In the genomic region with DNA sequence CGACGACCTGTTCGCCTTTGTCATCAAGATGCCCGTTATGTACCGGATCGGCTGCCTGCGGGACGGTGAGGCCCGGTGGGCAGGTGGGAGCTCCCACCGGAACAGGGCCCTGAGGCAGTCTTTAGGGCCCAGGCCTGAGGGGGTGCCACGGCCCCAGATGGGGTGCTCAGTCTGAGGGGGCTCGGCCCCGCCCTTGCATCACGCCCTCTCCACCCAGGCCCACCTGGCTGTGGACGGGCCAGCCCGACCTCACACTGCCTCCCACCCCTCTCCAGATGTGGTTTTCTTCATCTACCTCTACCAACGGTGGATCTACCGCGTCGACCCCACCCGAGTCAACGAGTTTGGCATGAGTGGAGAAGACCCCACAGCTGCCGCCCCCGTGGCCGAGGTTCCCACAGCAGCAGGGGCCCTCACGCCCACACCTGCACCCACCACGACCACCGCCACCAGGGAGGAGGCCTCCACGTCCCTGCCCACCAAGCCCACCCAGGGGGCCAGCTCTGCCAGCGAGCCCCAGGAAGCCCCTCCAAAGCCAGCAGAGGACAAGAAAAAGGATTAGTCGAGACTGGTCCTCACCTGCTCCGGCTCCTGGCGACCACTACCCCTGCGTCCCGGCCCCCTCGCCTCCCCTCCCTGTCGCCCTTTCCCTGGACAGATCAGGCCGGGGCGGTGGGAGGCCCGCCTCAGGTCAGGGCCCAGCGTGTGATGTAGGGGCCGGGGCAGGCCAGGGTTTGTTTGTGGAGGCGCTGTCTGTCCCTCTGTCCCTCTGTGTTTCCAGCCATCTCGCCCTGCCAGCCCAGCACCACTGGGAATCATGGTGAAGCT, we compare ENCODE assay signal across 17 cellular contexts. TPM values are rescaled to one million over a fixed set of nuclear protein-coding genes. Genes with fewer than 3 reads are reported as not detected.
DNase-seq lines count a peak whose midpoint lies in the region; ATAC-seq, FAIRE-seq and TF ChIP-seq lines count a peak whose summit lies in the region.
"Had no signal": no experiment of that assay in that cellular context is flagged by ENCODE, and none has a peak within 500 bp of the region (broad histone marks: within the 10 kb centered on the region; RNA-seq: fewer than 3 reads in every experiment).

No MANE protein-coding gene starts in this region.

- DNase-seq in Calu3 (no peak), PC-3 (no peak), endothelial cell of umbilical vein (ENCODE audit: low read depth, low spot score) (no peak), HCEC 1CT (no peak), CD14-positive monocyte (ENCODE audit: low spot score) (no peak), globus pallidus (ENCODE audit: low spot score) (no peak)
- DNase-seq in stimulated activated naive B cell treated with anti-CD40 and anti-IgM and Interleukin-4, amounts not matched to agents 10 μg/mL and 1 μg/mL and 100 μg/mL, for 72 hours: no peak
- DNase-seq: CD8-positive, alpha-beta memory T cell; DMS79 treated with DMSO at 0.1 percent for 48 hours; EL; GDM1 had no signal

- H3K9me1 ChIP-seq in endothelial cell of umbilical vein (replicated peaks; ENCODE audit: control insufficient read depth, extremely low read depth, insufficient read depth, low read length): no peaks in the 10 kb centered on the region

- CTCF ChIA-PET in Calu3 (lab: Charles Lee): no interaction called here
- CTCF ChIA-PET in PC-3 (lab: Charles Lee): no interaction called here
- CTCF ChIA-PET in endothelial cell of umbilical vein (lab: Charles Lee): interaction anchor here (0.5 kb wide), 1 partner anchor 48 kb away, joined by 3 read pairs; no protein-coding TSS in a partner anchor

- H3F3A ChIP-seq in PC-3 (ENCODE audit: low read length, unreplicated experiment): no peaks in the 10 kb centered on the region

- FAIRE-seq in endothelial cell of umbilical vein (lab: Jason Lieb, UNC): no peak
- FAIRE-seq: A549, GM12892, GM19239 had no signal

- POLR2A ChIA-PET in PC-3 (lab: Charles Lee; ENCODE audit: unreplicated experiment): no interaction called here
- POLR2A ChIA-PET in endothelial cell of umbilical vein (lab: Charles Lee): no interaction called here

- H3K4me3 ChIP-seq in PC-3 (ENCODE audit: low read length) (no peak overlapping the region), endothelial cell of umbilical vein (replicated peaks in 1 of 3; ENCODE audit: insufficient read depth in 1 of 3, low read depth in 1 of 3, low read length in 3 of 3) (no peak overlapping the region)
- H3K4me3 ChIP-seq: A549 had no signal

- peaks cover 6% of the 10 kb centered on the region for H3K4me1 Mint-ChIP-seq in Calu3 (ENCODE audit: low read depth, unreplicated experiment)
- peaks cover 5 to 13% of the 10 kb centered on the region in 2 donors for H3K4me1 Mint-ChIP-seq in stimulated activated naive B cell treated with anti-CD40 and anti-IgM and Interleukin-4, amounts not matched to agents 10 μg/mL and 1 μg/mL and 100 μg/mL, for 72 hours
- H3K4me1 Mint-ChIP-seq in CD14-positive monocyte: no peaks in the 10 kb centered on the region
- H3K4me1 Mint-ChIP-seq: CD8-positive, alpha-beta memory T cell had no signal

- H3K4me1 ChIP-seq in PC-3 (ENCODE audit: insufficient read depth, low read length): no peaks in the 10 kb centered on the region
- no peaks in the 10 kb centered on the region for H3K4me1 ChIP-seq in endothelial cell of umbilical vein (ENCODE audit: control insufficient read depth, extremely low read depth, insufficient read depth, low read length)
- H3K4me1 ChIP-seq: A549 had no signal

- dilution Hi-C loops in endothelial cell of umbilical vein (cut with MboI; ENCODE audit: extremely low pct_ligation_motif_present, low sequenced_read_pairs): no loop called here

- no peaks in the 10 kb centered on the region for H3K9me2 ChIP-seq in PC-3 (replicated peaks; ENCODE audit: low read length)

- TF ChIP-seq POLR2A in endothelial cell of umbilical vein (IDR thresholded peaks at IDR 0.05; ENCODE audit: low read depth, low read length): no peak

- peaks cover 36% of the 10 kb centered on the region for H3K36me3 Mint-ChIP-seq in Calu3 (ENCODE audit: insufficient read depth, unreplicated experiment)
- H3K36me3 Mint-ChIP-seq in stimulated activated naive B cell treated with anti-CD40 and anti-IgM and Interleukin-4, amounts not matched to agents 10 μg/mL and 1 μg/mL and 100 μg/mL, for 72 hours: peaks cover 26 to 44% of the 10 kb centered on the region in 2 donors
- peaks cover 40 to 55% of the 10 kb centered on the region in 2 donors for H3K36me3 Mint-ChIP-seq in CD14-positive monocyte

- BruUV-seq in Calu3 (replicated peaks; lab: Mats Ljungman, UMichigan): TSS peak; percentile 79
- BruUV-seq in PC-3 (replicated peaks; lab: Mats Ljungman, UMichigan): TSS peak; percentile 43
- BruUV-seq in endothelial cell of umbilical vein (replicated peaks; lab: Mats Ljungman, UMichigan): TSS peak; percentile 44

- H3K9me3 ChIP-seq in PC-3 (ENCODE audit: low read length): no peaks in the 10 kb centered on the region
- H3K9me3 ChIP-seq in endothelial cell of umbilical vein (replicated peaks; ENCODE audit: control insufficient read depth, insufficient read depth, low read length): no peaks in the 10 kb centered on the region
- H3K9me3 ChIP-seq: A549 had no signal

- ATAC-seq in PC-3: no peak
- no peak for ATAC-seq in stimulated activated naive B cell treated with anti-CD40 and anti-IgM and Interleukin-4, amounts not matched to agents 10 μg/mL and 1 μg/mL and 100 μg/mL, for 72 hours (replicated peaks)
- ATAC-seq: A549 had no signal

- intact Hi-C loops in Calu3 (cut with micrococcal nuclease; ENCODE audit: unreplicated experiment) (no loop called here), PC-3 (cut with micrococcal nuclease) (no loop called here), endothelial cell of umbilical vein (cut with micrococcal nuclease) (no loop called here), CD14-positive monocyte (cut with micrococcal nuclease) (loop anchor here in 1 of 2 donors (5.0 kb wide), 1 partner anchor 35 kb away; the partner anchor contains the start of gene CLPTM1)

- TF ChIP-seq CTCF in Calu3 (IDR thresholded peaks at IDR 0.05; ENCODE audit: unreplicated experiment) (no peak), PC-3 (conservative IDR thresholded peaks at IDR 0.05; ENCODE audit: low read depth, low read length) (no peak), endothelial cell of umbilical vein (IDR thresholded peaks at IDR 0.05; ENCODE audit: extremely low read depth in 1 of 2, insufficient read depth in 1 of 2, low read depth in 1 of 2, low read length in 2 of 2) (no peak), CD14-positive monocyte (IDR thresholded peaks at IDR 0.05) (no peak)

- no peaks in the 10 kb centered on the region for H3K36me3 ChIP-seq in PC-3 (ENCODE audit: low read depth, low read length)
- H3K36me3 ChIP-seq in endothelial cell of umbilical vein (ENCODE audit: control insufficient read depth in 2 of 2, extremely low read depth in 1 of 2, insufficient read depth in 2 of 2, low read length in 2 of 2): peaks cover 0 to 36% of the 10 kb centered on the region in 2 experiments

- H3K9me3 Mint-ChIP-seq in Calu3 (ENCODE audit: low read depth, unreplicated experiment) (no peaks in the 10 kb centered on the region), CD14-positive monocyte (no peaks in the 10 kb centered on the region)
- H3K9me3 Mint-ChIP-seq in stimulated activated naive B cell treated with anti-CD40 and anti-IgM and Interleukin-4, amounts not matched to agents 10 μg/mL and 1 μg/mL and 100 μg/mL, for 72 hours: no peaks in the 10 kb centered on the region
- H3K9me3 Mint-ChIP-seq: CD8-positive, alpha-beta memory T cell had no signal

- no peaks in the 10 kb centered on the region for H3K79me2 ChIP-seq in PC-3 (ENCODE audit: low read length)
- no peaks in the 10 kb centered on the region for H3K79me2 ChIP-seq in endothelial cell of umbilical vein (ENCODE audit: control insufficient read depth, insufficient read depth, low read length)

- H3K9ac ChIP-seq in PC-3 (ENCODE audit: low read length) (no peak overlapping the region), endothelial cell of umbilical vein (replicated peaks; ENCODE audit: extremely low read depth, insufficient read depth, low read length) (no peak overlapping the region)

- H3K4me3 Mint-ChIP-seq in Calu3 (ENCODE audit: low read depth, unreplicated experiment) (no peak overlapping the region), CD14-positive monocyte (no peak overlapping the region)
- H3K4me3 Mint-ChIP-seq in stimulated activated naive B cell treated with anti-CD40 and anti-IgM and Interleukin-4, amounts not matched to agents 10 μg/mL and 1 μg/mL and 100 μg/mL, for 72 hours: no peak overlapping the region

- H3K27ac ChIP-seq in PC-3 (ENCODE audit: low read length) (no peak overlapping the region), endothelial cell of umbilical vein (ENCODE audit: insufficient read depth, low read depth, low read length) (no peak overlapping the region)
- H3K27ac ChIP-seq: A549 had no signal

- no peaks in the 10 kb centered on the region for H3K27me3 Mint-ChIP-seq in Calu3 (ENCODE audit: unreplicated experiment)
- no peaks in the 10 kb centered on the region for H3K27me3 Mint-ChIP-seq in stimulated activated naive B cell treated with anti-CD40 and anti-IgM and Interleukin-4, amounts not matched to agents 10 μg/mL and 1 μg/mL and 100 μg/mL, for 72 hours
- H3K27me3 Mint-ChIP-seq in CD14-positive monocyte (ENCODE audit: low read depth in 3 of 3): peaks cover 0 to 2% (median 0%) of the 10 kb centered on the region in 3 donors

- H2AFZ ChIP-seq in PC-3 (ENCODE audit: low read length): no peak overlapping the region
- no peak overlapping the region for H2AFZ ChIP-seq in endothelial cell of umbilical vein (ENCODE audit: low read depth, low read length)

- H3K27me3 ChIP-seq in PC-3 (ENCODE audit: low read length): no peaks in the 10 kb centered on the region
- H3K27me3 ChIP-seq in endothelial cell of umbilical vein (ENCODE audit: control insufficient read depth in 2 of 2, insufficient read depth in 2 of 2, low read length in 2 of 2): no peaks in the 10 kb centered on the region

- H4K20me1 ChIP-seq in PC-3 (ENCODE audit: low read length): no peaks in the 10 kb centered on the region
- H4K20me1 ChIP-seq in endothelial cell of umbilical vein (replicated peaks; ENCODE audit: control insufficient read depth, extremely low read depth, insufficient read depth, low read length): no peaks in the 10 kb centered on the region

- H3K4me2 ChIP-seq in PC-3 (ENCODE audit: low read length) (no peak overlapping the region), endothelial cell of umbilical vein (ENCODE audit: insufficient read depth, low read length) (no peak overlapping the region)
- H3K4me2 ChIP-seq: A549 had no signal

- H3K27ac Mint-ChIP-seq in Calu3 (ENCODE audit: unreplicated experiment): no peak overlapping the region
- peak overlapping the region; percentile 25 for H3K27ac Mint-ChIP-seq in stimulated activated naive B cell treated with anti-CD40 and anti-IgM and Interleukin-4, amounts not matched to agents 10 μg/mL and 1 μg/mL and 100 μg/mL, for 72 hours
- H3K27ac Mint-ChIP-seq in CD14-positive monocyte: peak overlapping the region in 1 of 7 donors; percentile 38

RNA-seq across cellular contexts. Expression of gene RELB, which starts 8.7 kb away (rescaled TPM):
- total RNA-seq in Calu3 (2022) (37.9 and 44.5 TPM in 2 replicates), PC-3 (2014; rRNA removed) (4.8 and 15.2 TPM in 2 replicates), endothelial cell of umbilical vein (10.5 and 13.2 TPM in 2 replicates)
- polyA plus RNA-seq in endothelial cell of umbilical vein (14.4 and 19.8 TPM in 2 replicates), CD14-positive monocyte (10 to 100 TPM; 32.3 to 35.0 TPM)
- 9.5 and 17.5 TPM in 2 replicates for polyA plus RNA-seq in endothelial cell of umbilical vein (2011; cell fraction: cytosol; rRNA removed)
- polyA plus RNA-seq in endothelial cell of umbilical vein (2011; cell fraction: nucleus; rRNA removed): 9.4 and 13.6 TPM in 2 replicates
- 6.7 and 18.4 TPM in 2 replicates for polyA plus RNA-seq in endothelial cell of umbilical vein (2012)
- 10.4 and 11.3 TPM in 2 replicates for polyA minus RNA-seq in endothelial cell of umbilical vein
- polyA minus RNA-seq in endothelial cell of umbilical vein (2011; cell fraction: cytosol; rRNA and poly(A)+ RNA removed): 8.4 TPM
- polyA minus RNA-seq in endothelial cell of umbilical vein (2011; cell fraction: nucleus; rRNA and poly(A)+ RNA removed): 6.2 and 13.4 TPM in 2 replicates

RNA-seq across cellular contexts. Expression of gene CLPTM1, which starts 37.4 kb away (rescaled TPM):
- 172 and 183 TPM in 2 replicates for total RNA-seq in Calu3 (2022)
- total RNA-seq in PC-3 (2014; rRNA removed): 44.9 and 61.3 TPM in 2 replicates
- 108 and 115 TPM in 2 replicates for total RNA-seq in endothelial cell of umbilical vein
- 176 and 200 TPM in 2 replicates for polyA plus RNA-seq in endothelial cell of umbilical vein
- 88.9 and 89.2 TPM in 2 replicates for polyA plus RNA-seq in endothelial cell of umbilical vein (2011; cell fraction: cytosol; rRNA removed)
- 123 and 145 TPM in 2 replicates for polyA plus RNA-seq in endothelial cell of umbilical vein (2011; cell fraction: nucleus; rRNA removed)
- polyA plus RNA-seq in endothelial cell of umbilical vein (2012): 79.8 and 86.6 TPM in 2 replicates
- polyA minus RNA-seq in endothelial cell of umbilical vein: 131 and 148 TPM in 2 replicates
- 36.5 TPM for polyA minus RNA-seq in endothelial cell of umbilical vein (2011; cell fraction: cytosol; rRNA and poly(A)+ RNA removed)
- 54.8 and 73.4 TPM in 2 replicates for polyA minus RNA-seq in endothelial cell of umbilical vein (2011; cell fraction: nucleus; rRNA and poly(A)+ RNA removed)
- 10 to 100 TPM; 14.7 to 20.0 TPM for polyA plus RNA-seq in CD14-positive monocyte

RNA-seq across cellular contexts. Expression of gene CLASRP, which starts 46.3 kb away (rescaled TPM):
- total RNA-seq in Calu3 (2022) (115 and 126 TPM in 2 replicates), PC-3 (2014; rRNA removed) (32.3 and 38.9 TPM in 2 replicates), endothelial cell of umbilical vein (70.7 and 77.0 TPM in 2 replicates)
- polyA plus RNA-seq in endothelial cell of umbilical vein (30.5 and 40.7 TPM in 2 replicates), CD14-positive monocyte (1 to 10 TPM; 2.2 to 4.1 TPM)
- polyA plus RNA-seq in endothelial cell of umbilical vein (2011; cell fraction: cytosol; rRNA removed): 15.1 and 16.4 TPM in 2 replicates
- 229 and 268 TPM in 2 replicates for polyA plus RNA-seq in endothelial cell of umbilical vein (2011; cell fraction: nucleus; rRNA removed)
- polyA plus RNA-seq in endothelial cell of umbilical vein (2012): 48.1 and 63.0 TPM in 2 replicates
- polyA minus RNA-seq in endothelial cell of umbilical vein: 32.1 and 43.6 TPM in 2 replicates
- polyA minus RNA-seq in endothelial cell of umbilical vein (2011; cell fraction: cytosol; rRNA and poly(A)+ RNA removed): 6.7 TPM
- polyA minus RNA-seq in endothelial cell of umbilical vein (2011; cell fraction: nucleus; rRNA and poly(A)+ RNA removed): 44.7 and 55.3 TPM in 2 replicates

RNA-seq across cellular contexts. Expression of gene APOC2, which starts 46.7 kb away (rescaled TPM):
- total RNA-seq in Calu3 (2022) (not detected in 2 replicates), PC-3 (2014; rRNA removed) (not detected in 2 replicates), endothelial cell of umbilical vein (not detected in 2 replicates)
- polyA plus RNA-seq in endothelial cell of umbilical vein (not detected in 2 replicates), CD14-positive monocyte (not detected)
- not detected in 2 replicates for polyA plus RNA-seq in endothelial cell of umbilical vein (2011; cell fraction: cytosol; rRNA removed)
- polyA plus RNA-seq in endothelial cell of umbilical vein (2011; cell fraction: nucleus; rRNA removed): not detected in 2 replicates
- polyA plus RNA-seq in endothelial cell of umbilical vein (2012): not detected in 2 replicates
- not detected in 2 replicates for polyA minus RNA-seq in endothelial cell of umbilical vein
- polyA minus RNA-seq in endothelial cell of umbilical vein (2011; cell fraction: cytosol; rRNA and poly(A)+ RNA removed): not detected
- polyA minus RNA-seq in endothelial cell of umbilical vein (2011; cell fraction: nucleus; rRNA and poly(A)+ RNA removed): not detected in 2 replicates
- total RNA-seq: CD8-positive, alpha-beta memory T cell; H4; HT-29 had no signal
- polyA plus RNA-seq: BJ; CD8-positive, alpha-beta memory T cell had no signal

RNA-seq across cellular contexts. Expression of gene APOC4, which starts 50.5 kb away (rescaled TPM):
- total RNA-seq in Calu3 (2022) (not detected in 2 replicates), PC-3 (2014; rRNA removed) (not detected in 2 replicates), endothelial cell of umbilical vein (not detected in 2 replicates)
- polyA plus RNA-seq in endothelial cell of umbilical vein (not detected in 2 replicates), CD14-positive monocyte (not detected)
- polyA plus RNA-seq in endothelial cell of umbilical vein (2011; cell fraction: cytosol; rRNA removed): not detected in 2 replicates
- not detected in 2 replicates for polyA plus RNA-seq in endothelial cell of umbilical vein (2011; cell fraction: nucleus; rRNA removed)
- polyA plus RNA-seq in endothelial cell of umbilical vein (2012): not detected in 2 replicates
- not detected in 2 replicates for polyA minus RNA-seq in endothelial cell of umbilical vein
- not detected for polyA minus RNA-seq in endothelial cell of umbilical vein (2011; cell fraction: cytosol; rRNA and poly(A)+ RNA removed)
- polyA minus RNA-seq in endothelial cell of umbilical vein (2011; cell fraction: nucleus; rRNA and poly(A)+ RNA removed): not detected in 2 replicates
- total RNA-seq: CD8-positive, alpha-beta memory T cell; H4; HT-29 had no signal
- polyA plus RNA-seq: A549; BJ; CD8-positive, alpha-beta memory T cell had no signal
